Comparison of ENCODE assay signal across 8 cellular contexts in genomic region chr22:29245626-29246385, GRCh38. TPM values are rescaled to one million over a fixed set of nuclear protein-coding genes. Genes with fewer than 3 reads are reported as not detected.
A peak's percentile ranks its signal among the peaks of the same experiment; 100 is the strongest.
DNase-seq lines count a peak whose midpoint lies in the region; ATAC-seq and TF ChIP-seq lines count a peak whose summit lies in the region.

No MANE protein-coding gene starts in this region.

- intact Hi-C loops in CD4-positive, alpha-beta memory T cell (cut with micrococcal nuclease), result loop anchor here (1.0 to 10.0 kb wide), 2 partner anchors 391 to 1221 kb away; no protein-coding TSS in a partner anchor
- intact Hi-C loops in HCT116 (cut with micrococcal nuclease), result loop anchor here (1.0 to 10.0 kb wide), 5 partner anchors 91 to 644 kb away; no protein-coding TSS in a partner anchor
- intact Hi-C loops in activated CD8-positive, alpha-beta T cell treated with anti-CD3 and anti-CD28 coated beads for 36 hours (cut with micrococcal nuclease), result no loop called here
- intact Hi-C loops in mucosa of descending colon (cut with DNase I, micrococcal nuclease), result loop anchor here in 1 of 2 donors (10.0 kb wide), 1 partner anchor 391 kb away; no protein-coding TSS in a partner anchor

- peaks cover 0 to 7% of the 10 kb centered on the region in 2 donors for H3K36me3 Mint-ChIP-seq in CD4-positive, alpha-beta memory T cell
- no peaks in the 10 kb centered on the region for H3K36me3 Mint-ChIP-seq in activated CD8-positive, alpha-beta T cell treated with anti-CD3 and anti-CD28 coated beads for 36 hours (ENCODE audit: low read depth)
- H3K36me3 Mint-ChIP-seq in effector memory CD8-positive, alpha-beta T cell (ENCODE audit: insufficient read depth), result no peaks in the 10 kb centered on the region

- DNase-seq in CD4-positive, alpha-beta memory T cell, result peak; percentile 46 to 62 (median 58)
- DNase-seq in HCT116 (ENCODE audit: low read depth, low spot score) (peak; percentile 34), NCI-H748 treated with DMSO at 0.1 percent for 48 hours (lab: John Stamatoyannopoulos, UW) (peak; percentile 6), mucosa of descending colon (peak; percentile 61 to 73 (median 72))
- DNase-seq in activated CD8-positive, alpha-beta T cell treated with anti-CD3 and anti-CD28 coated beads for 36 hours, result peak; percentile 81
- peak; percentile 63 to 71 (median 64) for DNase-seq in effector memory CD8-positive, alpha-beta T cell
- DNase-seq in stimulated activated CD8-positive, alpha-beta memory T cell treated with anti-CD3 and anti-CD28 coated beads, Interleukin-7, amount 100 ng/mL, for 24 hours (ENCODE audit: low read depth), result peak; percentile 55

- peak; percentile 85 for TF ChIP-seq RAD21 in HCT116 (IDR thresholded peaks at IDR 0.05; ENCODE audit: low read depth)

- H3K4me1 ChIP-seq in CD4-positive, alpha-beta memory T cell (ENCODE audit: insufficient read depth, low read length), result no peaks in the 10 kb centered on the region
- H3K4me1 ChIP-seq in HCT116 (ENCODE audit: control insufficient read depth in 1 of 2, insufficient read depth in 2 of 2, low read length in 2 of 2) (no peaks in the 10 kb centered on the region), mucosa of descending colon (ENCODE audit: low read depth) (no peaks in the 10 kb centered on the region)

- H3K9me2 ChIP-seq in HCT116 (ENCODE audit: insufficient read depth), result no peaks in the 10 kb centered on the region

- RAD21 ChIA-PET in HCT116 (lab: Charles Lee; ENCODE audit: low non-redundant PET in 1 of 2, low total read pairs in 2 of 2, uncharacterized antibody in 2 of 2, unreplicated experiment in 2 of 2), result interaction anchor here (0.6 to 1.3 kb wide), 6 partner anchors 42 to 645 kb away, joined by 3 to 7 read pairs (median 4); no protein-coding TSS in a partner anchor

- no peaks in the 10 kb centered on the region for H3K9me3 ChIP-seq in CD4-positive, alpha-beta memory T cell (ENCODE audit: control insufficient read depth in 1 of 2, low read length in 2 of 2)
- H3K9me3 ChIP-seq in HCT116 (ENCODE audit: control insufficient read depth in 1 of 2, insufficient read depth in 1 of 2, low read depth in 1 of 2, low read length in 2 of 2) (peaks cover 0 to 4% of the 10 kb centered on the region in 2 experiments; a peak in 2 of 4 replicates), mucosa of descending colon (peaks cover 7% of the 10 kb centered on the region)

- BruUV-seq in HCT116 (replicated peaks; lab: Mats Ljungman, UMichigan), result no TSS peak

- H3K4me1 Mint-ChIP-seq in CD4-positive, alpha-beta memory T cell, result peaks cover 0 to 2% (median under 1%) of the 10 kb centered on the region in 4 donors
- no peaks in the 10 kb centered on the region for H3K4me1 Mint-ChIP-seq in activated CD8-positive, alpha-beta T cell treated with anti-CD3 and anti-CD28 coated beads for 36 hours (ENCODE audit: low read depth)
- peaks cover 0 to 7% of the 10 kb centered on the region in 2 donors for H3K4me1 Mint-ChIP-seq in effector memory CD8-positive, alpha-beta T cell (ENCODE audit: low read depth in 2 of 2)

- no peaks in the 10 kb centered on the region for H4K20me1 ChIP-seq in HCT116 (ENCODE audit: insufficient read depth)

- no peak overlapping the region for H3K4me2 ChIP-seq in HCT116 (ENCODE audit: low read length)

- no peak for TF ChIP-seq POLR2A in HCT116 (IDR thresholded peaks at IDR 0.05; ENCODE audit: borderline replicate concordance, extremely low read depth, insufficient read depth, insufficient read length)

- ATAC-seq in HCT116 (peak; percentile 100), mucosa of descending colon (peak; percentile 97), HG02884 (IDR thresholded peaks at IDR 0.05; ENCODE audit: unreplicated experiment) (no peak)
- ATAC-seq in activated CD8-positive, alpha-beta T cell treated with anti-CD3 and anti-CD28 coated beads for 36 hours, result peak; percentile 99
- ATAC-seq in effector memory CD8-positive, alpha-beta T cell (replicated peaks), result peak; percentile 92

- no peak overlapping the region for H3K4me3 ChIP-seq in CD4-positive, alpha-beta memory T cell (ENCODE audit: low read length in 2 of 2)
- H3K4me3 ChIP-seq in HCT116 (replicated peaks in 1 of 2; ENCODE audit: low read depth in 1 of 2, low read length in 2 of 2), result no peak overlapping the region
- H3K4me3 ChIP-seq in mucosa of descending colon, result no peak overlapping the region

- no peaks in the 10 kb centered on the region for H3K27me3 ChIP-seq in CD4-positive, alpha-beta memory T cell (ENCODE audit: insufficient read depth, low read length)
- no peaks in the 10 kb centered on the region for H3K27me3 ChIP-seq in HCT116 (ENCODE audit: insufficient read depth, low read length)

- POLR2A ChIA-PET in CD4-positive, alpha-beta memory T cell (lab: Charles Lee; ENCODE audit: partially characterized antibody), result interaction anchor here (1.2 to 1.9 kb wide), 2 partner anchors 22 to 43 kb away, joined by 5 to 7 read pairs; partner anchors contain the start of genes EWSR1 and RHBDD3
- POLR2A ChIA-PET in HCT116 (lab: Charles Lee), result no interaction called here
- POLR2A ChIA-PET in activated CD8-positive, alpha-beta T cell treated with anti-CD3 and anti-CD28 coated beads for 36 hours (lab: Charles Lee), result interaction anchor here (0.9 kb wide), 1 partner anchor 16 kb away, joined by 4 read pairs; no protein-coding TSS in a partner anchor

- no peaks in the 10 kb centered on the region for H3K36me3 ChIP-seq in CD4-positive, alpha-beta memory T cell (ENCODE audit: insufficient read depth, low read length)
- H3K36me3 ChIP-seq in HCT116 (ENCODE audit: control insufficient read depth in 1 of 2, insufficient read depth in 2 of 2, low read length in 2 of 2) (no peaks in the 10 kb centered on the region), mucosa of descending colon (ENCODE audit: low read depth) (no peaks in the 10 kb centered on the region)

- TF ChIP-seq CTCF in HCT116 (IDR thresholded peaks at IDR 0.05 in 2 of 3, conservative IDR thresholded peaks at IDR 0.05 in 1 of 3; ENCODE audit: borderline replicate concordance in 1 of 3, insufficient read depth in 1 of 3, low read depth in 2 of 3, low read length in 2 of 3) (peak; percentile 59 to 99 (median 94)), mucosa of descending colon (IDR thresholded peaks at IDR 0.05) (peak; percentile 96)
- TF ChIP-seq CTCF in activated CD8-positive, alpha-beta T cell treated with anti-CD3 and anti-CD28 coated beads for 36 hours (IDR thresholded peaks at IDR 0.05), result peak; percentile 98

- H3K79me2 ChIP-seq in HCT116 (ENCODE audit: insufficient read depth, low read length), result no peaks in the 10 kb centered on the region

- no peak overlapping the region for H3K27ac ChIP-seq in CD4-positive, alpha-beta memory T cell (ENCODE audit: low read depth, low read length)
- no peak overlapping the region for H3K27ac ChIP-seq in HCT116 (ENCODE audit: low read depth, low read length)

- H3K9me3 Mint-ChIP-seq in CD4-positive, alpha-beta memory T cell, result peaks cover 0 to 23% (median 19%) of the 10 kb centered on the region in 8 donors
- peaks cover 11% of the 10 kb centered on the region for H3K9me3 Mint-ChIP-seq in activated CD8-positive, alpha-beta T cell treated with anti-CD3 and anti-CD28 coated beads for 36 hours
- no peaks in the 10 kb centered on the region for H3K9me3 Mint-ChIP-seq in effector memory CD8-positive, alpha-beta T cell

- CTCF ChIA-PET in CD4-positive, alpha-beta memory T cell (lab: Charles Lee; ENCODE audit: partially characterized antibody), result interaction anchor here (0.6 to 3.9 kb wide), 24 partner anchors 9 to 645 kb away, joined by 3 to 28 read pairs (median 4); partner anchors contain the start of gene EMID1
- CTCF ChIA-PET in HCT116 (lab: Charles Lee), result interaction anchor here (0.6 to 2.0 kb wide), 15 partner anchors 9 to 649 kb away, joined by 3 to 23 read pairs (median 4); partner anchors contain the start of gene EMID1
- CTCF ChIA-PET in activated CD8-positive, alpha-beta T cell treated with anti-CD3 and anti-CD28 coated beads for 36 hours (lab: Charles Lee), result interaction anchor here (0.6 to 2.7 kb wide), 53 partner anchors 9 to 793 kb away, joined by 3 to 19 read pairs (median 5); partner anchors contain the start of genes C22orf31, EMID1, EWSR1 and KREMEN1

- H3K27ac Mint-ChIP-seq in CD4-positive, alpha-beta memory T cell, result no peak overlapping the region
- H3K27ac Mint-ChIP-seq in activated CD8-positive, alpha-beta T cell treated with anti-CD3 and anti-CD28 coated beads for 36 hours, result no peak overlapping the region
- no peak overlapping the region for H3K27ac Mint-ChIP-seq in effector memory CD8-positive, alpha-beta T cell

- H3K27me3 Mint-ChIP-seq in CD4-positive, alpha-beta memory T cell, result peaks cover 9 to 17% of the 10 kb centered on the region in 2 donors
- peaks cover 4% of the 10 kb centered on the region for H3K27me3 Mint-ChIP-seq in activated CD8-positive, alpha-beta T cell treated with anti-CD3 and anti-CD28 coated beads for 36 hours
- H3K27me3 Mint-ChIP-seq in effector memory CD8-positive, alpha-beta T cell, result peaks cover 11 to 29% of the 10 kb centered on the region in 2 donors

- H3K9ac ChIP-seq in HCT116 (ENCODE audit: low read length), result no peak overlapping the region

- no peak overlapping the region for H2AFZ ChIP-seq in HCT116 (ENCODE audit: low read depth, low read length, poor library complexity, severe bottlenecking)

- H3K4me3 Mint-ChIP-seq in CD4-positive, alpha-beta memory T cell, result no peak overlapping the region
- no peak overlapping the region for H3K4me3 Mint-ChIP-seq in activated CD8-positive, alpha-beta T cell treated with anti-CD3 and anti-CD28 coated beads for 36 hours
- no peak overlapping the region for H3K4me3 Mint-ChIP-seq in effector memory CD8-positive, alpha-beta T cell

TF ChIP-seq in HCT116, 20 proteins besides CTCF, POLR2A, EP300 and RAD21 (continues in another document):
- TF ChIP-seq YY1 (IDR thresholded peaks at IDR 0.05; ENCODE audit: extremely low read depth, insufficient replicate concordance, low read depth, low read length), result no peak
- no peak for TF ChIP-seq ELF1 (IDR thresholded peaks at IDR 0.05; ENCODE audit: borderline replicate concordance, low read depth)

RNA-seq across cellular contexts. Expression of gene RHBDD3, which starts 22.0 kb away (rescaled TPM):
- total RNA-seq in CD4-positive, alpha-beta memory T cell, result 10 to 100 TPM; 14.2 to 16.1 TPM
- polyA plus RNA-seq in CD4-positive, alpha-beta memory T cell, result 1 to 10 TPM; 7.8 to 8.0 TPM
- 30.2 TPM for total RNA-seq in HCT116 (2021; ENCODE audit: unreplicated experiment)
- 17.0 and 17.4 TPM in 2 replicates for polyA plus RNA-seq in HCT116 (2012)
- total RNA-seq in activated CD8-positive, alpha-beta T cell treated with anti-CD3 and anti-CD28 coated beads for 36 hours, result 10 to 100 TPM; 24.5 to 25.4 TPM
- total RNA-seq in mucosa of descending colon, result 10 to 100 TPM; 13.3 to 26.1 (median 19.1) TPM

RNA-seq across cellular contexts. Expression of gene EWSR1, which starts 22.3 kb away (rescaled TPM):
- total RNA-seq in CD4-positive, alpha-beta memory T cell, result 100 to 1,000 TPM; 247 to 250 TPM
- 100 to 1,000 TPM; 192 to 210 TPM for polyA plus RNA-seq in CD4-positive, alpha-beta memory T cell
- total RNA-seq in HCT116 (2021; ENCODE audit: unreplicated experiment), result 335 TPM
- polyA plus RNA-seq in HCT116 (2012), result 335 and 364 TPM in 2 replicates
- 100 to 1,000 TPM; 307 to 315 TPM for total RNA-seq in activated CD8-positive, alpha-beta T cell treated with anti-CD3 and anti-CD28 coated beads for 36 hours
- total RNA-seq in mucosa of descending colon, result 100 to 1,000 TPM; 176 to 227 (median 179) TPM

RNA-seq across cellular contexts. Expression of gene EMID1, which starts 40.1 kb away (rescaled TPM):
- not detected for total RNA-seq in CD4-positive, alpha-beta memory T cell
- polyA plus RNA-seq in CD4-positive, alpha-beta memory T cell, result under 1 TPM in 1 of 2 donors, not detected in 1; 0.11 TPM
- total RNA-seq in HCT116 (2021; ENCODE audit: unreplicated experiment) (9.6 TPM), mucosa of descending colon (1 to 10 TPM; 1.6 to 4.3 (median 3.0) TPM)
- 13.4 and 16.1 TPM in 2 replicates for polyA plus RNA-seq in HCT116 (2012)
- total RNA-seq in activated CD8-positive, alpha-beta T cell treated with anti-CD3 and anti-CD28 coated beads for 36 hours, result under 1 TPM in 1 of 2 experiments, not detected in 1; 0.14 TPM

Comparison
In these comparisons a context has a peak if more than half of its experiments do, and no peak if none do; other contexts are left out.
1. DNase-seq: peak in every context shown above with its lines; median percentile 81 in activated CD8-positive, alpha-beta T cell treated with anti-CD3 and anti-CD28 coated beads for 36 hours; 72 in mucosa of descending colon; 64 in effector memory CD8-positive, alpha-beta T cell; 58 in CD4-positive, alpha-beta memory T cell; 55 in stimulated activated CD8-positive, alpha-beta memory T cell treated with anti-CD3 and anti-CD28 coated beads, Interleukin-7, amount 100 ng/mL, for 24 hours; 34 in HCT116; 6 in NCI-H748 treated with DMSO at 0.1 percent for 48 hours.